ENCODE assay signal across 14 cellular contexts in the genomic region with DNA sequence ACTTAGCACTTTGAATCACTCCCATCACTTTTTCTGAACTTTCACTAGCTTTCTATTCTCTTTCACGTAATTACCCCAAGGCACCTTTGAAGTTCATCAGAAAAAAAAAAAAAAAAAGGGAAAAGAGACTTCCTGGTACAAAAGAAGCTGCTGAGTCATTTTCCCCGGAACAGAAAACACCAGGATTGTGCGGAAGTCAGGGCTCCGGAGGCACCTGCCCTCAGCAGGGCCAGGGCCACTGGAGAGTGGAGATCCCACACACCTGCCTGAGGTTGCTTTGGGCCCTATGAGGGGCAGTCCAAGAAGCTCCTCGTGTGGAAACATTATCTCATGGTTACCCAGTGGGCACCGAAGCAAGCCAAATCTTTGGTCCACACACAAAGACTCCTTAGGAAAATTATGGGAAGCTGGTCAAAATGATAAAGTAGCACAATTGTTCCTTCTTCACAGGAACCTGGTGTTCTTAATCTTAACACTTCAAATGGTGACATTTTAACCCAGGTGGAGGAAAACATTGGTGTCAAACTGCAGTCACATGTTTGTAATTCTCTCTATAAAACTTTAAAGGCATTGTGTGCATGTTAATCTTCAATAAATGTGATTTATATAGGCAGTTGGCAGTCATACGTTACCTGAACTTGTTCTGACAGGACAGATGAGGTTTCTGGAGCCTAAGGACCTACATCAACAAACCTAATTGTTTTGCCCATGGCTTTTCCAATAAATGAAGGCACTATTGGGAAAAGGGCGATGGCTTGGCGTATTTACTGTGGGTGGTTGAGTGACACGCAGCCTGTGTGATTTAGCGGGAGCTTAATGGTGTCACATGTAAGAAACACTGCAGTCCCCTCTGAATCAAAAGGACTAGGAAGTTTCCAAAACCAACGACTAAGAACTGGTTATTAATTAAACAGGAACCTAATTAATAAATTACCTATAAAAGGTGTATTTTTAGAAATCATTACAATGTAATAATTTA. TPM values are rescaled to one million over a fixed set of nuclear protein-coding genes. Genes with fewer than 3 reads are reported as not detected.
DNase-seq lines count a peak whose midpoint lies in the region; ATAC-seq, FAIRE-seq and TF ChIP-seq lines count a peak whose summit lies in the region.
"Had no signal": no experiment of that assay in that cellular context is flagged by ENCODE, and none has a peak within 500 bp of the region (broad histone marks: within the 10 kb centered on the region; RNA-seq: fewer than 3 reads in every experiment).

No MANE protein-coding gene starts in this region.

- ATAC-seq in omental fat pad (ENCODE audit: low FRiP score) = no peak
- ATAC-seq: GM12878, SK-N-SH treated with all-trans-retinoic acid at 6 μM for 48 hours had no signal

- peak overlapping the region; percentile 72; the same call in 1 of the 2 replicates for H2BK12ac ChIP-seq in H1 (ENCODE audit: low read depth, low read length)

- H2AK5ac ChIP-seq in H1 (ENCODE audit: low read depth, low read length) (no peak overlapping the region), mesendoderm (ENCODE audit: low read length) (no peak overlapping the region)

- H4K8ac ChIP-seq in H1 (ENCODE audit: extremely low read depth, insufficient read depth, low read length) (no peak overlapping the region), mesendoderm (ENCODE audit: low read depth, low read length) (no peak overlapping the region)

- H3K4me3 Mint-ChIP-seq in Calu3 (ENCODE audit: low read depth, unreplicated experiment) = peak overlapping the region; percentile 8
- no peak overlapping the region for H3K4me3 Mint-ChIP-seq in CD8-positive, alpha-beta memory T cell
- H3K4me3 Mint-ChIP-seq: activated B cell treated with CpG ODN at 0.5 μM for 24 hours had no signal

- H3K9me3 ChIP-seq in H1 (ENCODE audit: insufficient read depth in 2 of 2, low read depth in 1 of 2, low read length in 1 of 2) = no peaks in the 10 kb centered on the region; a peak in 1 of 4 replicates
- no peaks in the 10 kb centered on the region for H3K9me3 ChIP-seq in CD8-positive, alpha-beta memory T cell (ENCODE audit: low read length)

- intact Hi-C loops in Calu3 (cut with micrococcal nuclease; ENCODE audit: unreplicated experiment) = loop anchor here (1.0 kb wide), 1 partner anchor 22 kb away; no protein-coding TSS in a partner anchor

- peaks cover 6% of the 10 kb centered on the region for H3K36me3 Mint-ChIP-seq in Calu3 (ENCODE audit: insufficient read depth, unreplicated experiment)
- no peaks in the 10 kb centered on the region for H3K36me3 Mint-ChIP-seq in CD8-positive, alpha-beta memory T cell

- no peak for TF ChIP-seq RAD21 in H1 (IDR thresholded peaks at IDR 0.05 in 1 of 2, conservative IDR thresholded peaks at IDR 0.05 in 1 of 2; ENCODE audit: low read depth in 2 of 2, low read length in 2 of 2)

- no peaks in the 10 kb centered on the region for H4K20me1 ChIP-seq in H1 (replicated peaks in 1 of 2; ENCODE audit: control insufficient read depth in 1 of 2, insufficient read depth in 2 of 2, low read length in 2 of 2)

- no peak overlapping the region for H3K4me3 ChIP-seq in H1 (ENCODE audit: extremely low read depth in 1 of 4, insufficient read depth in 2 of 4, low read depth in 3 of 4, low read length in 4 of 4)
- H3K4me3 ChIP-seq in mesendoderm (ENCODE audit: low read length) = no peak overlapping the region
- H3K4me3 ChIP-seq in CD8-positive, alpha-beta memory T cell (ENCODE audit: low read length) = no peak overlapping the region
- H3K4me3 ChIP-seq: GM12878 had no signal

- H2BK120ac ChIP-seq in H1 (replicated peaks; ENCODE audit: low read depth, low read length) = no peak overlapping the region
- H2BK120ac ChIP-seq in mesendoderm (ENCODE audit: low read depth, low read length) = no peak overlapping the region

- H3K4me2 ChIP-seq in H1 (ENCODE audit: insufficient read depth in 1 of 2, low read depth in 2 of 2, low read length in 2 of 2) = no peak overlapping the region
- H3K4me2 ChIP-seq in mesendoderm (ENCODE audit: low read length) = no peak overlapping the region

- DNase-seq in Calu3 = peak; percentile 59
- DNase-seq in NCI-H1105 treated with DMSO at 0.1 percent for 48 hours (lab: John Stamatoyannopoulos, UW) = peak; percentile 68
- no peak for DNase-seq in H1 (ENCODE audit: low read depth in 1 of 2, low spot score in 2 of 2)
- DNase-seq in mesendoderm = peak; percentile 45
- no peak for DNase-seq in AG20443 (ENCODE audit: low spot score)
- DNase-seq in CD8-positive, alpha-beta memory T cell = no peak
- no peak for DNase-seq in omental fat pad (ENCODE audit: low spot score)
- no peak for DNase-seq in A172 (ENCODE audit: low spot score)
- DNase-seq: activated B cell treated with CpG ODN at 0.5 μM for 24 hours; activated CD8-positive, alpha-beta memory T cell treated with anti-CD3 and anti-CD28 coated beads, Interleukin-2, amount 50 U/mL, for 4 hours; IMR-90; posterior cingulate gyrus had no signal

- H3K27me3 ChIP-seq in H1 (replicated peaks in 1 of 4; ENCODE audit: control insufficient read depth in 3 of 4, extremely low read depth in 1 of 4, insufficient read depth in 3 of 4, low read length in 3 of 4) = no peaks in the 10 kb centered on the region
- H3K27me3 ChIP-seq in mesendoderm (ENCODE audit: insufficient read depth, low read length, poor library complexity) = no peaks in the 10 kb centered on the region
- no peaks in the 10 kb centered on the region for H3K27me3 ChIP-seq in CD8-positive, alpha-beta memory T cell (ENCODE audit: insufficient read depth, low read length, poor library complexity, severe bottlenecking)

- H3K36me3 ChIP-seq in H1 (ENCODE audit: control insufficient read depth in 2 of 4, insufficient read depth in 4 of 4, low read length in 3 of 4) (no peaks in the 10 kb centered on the region), mesendoderm (ENCODE audit: control insufficient read depth, insufficient read depth, low read length) (no peaks in the 10 kb centered on the region)
- H3K36me3 ChIP-seq in CD8-positive, alpha-beta memory T cell (ENCODE audit: insufficient read depth, low read length) = no peaks in the 10 kb centered on the region

- H3K56ac ChIP-seq in H1 (replicated peaks; ENCODE audit: insufficient read length, low read depth, low read length) = no peak overlapping the region
- H3K56ac ChIP-seq in mesendoderm (ENCODE audit: low read length) = no peak overlapping the region

- no peak overlapping the region for H3K14ac ChIP-seq in H1 (ENCODE audit: insufficient read length)

- H2AFZ ChIP-seq in H1 (ENCODE audit: low read length) = no peak overlapping the region; the same call in 1 of the 2 replicates

- no peak overlapping the region for H3K4ac ChIP-seq in H1 (replicated peaks; ENCODE audit: insufficient read length, low read depth, low read length)
- H3K4ac ChIP-seq in mesendoderm (ENCODE audit: low read depth, low read length) = no peak overlapping the region

- peaks cover 3% of the 10 kb centered on the region for H3K9me3 Mint-ChIP-seq in Calu3 (ENCODE audit: low read depth, unreplicated experiment)
- H3K9me3 Mint-ChIP-seq in CD8-positive, alpha-beta memory T cell = peaks cover 0 to 3% (median 0%) of the 10 kb centered on the region in 5 donors

- peak overlapping the region; percentile 65; the same call in 1 of the 2 replicates for H2BK20ac ChIP-seq in H1 (ENCODE audit: low read length)

- TF ChIP-seq POLR2A in H1 (IDR thresholded peaks at IDR 0.05; ENCODE audit: control extremely low read depth in 1 of 2, low read depth in 2 of 2, low read length in 2 of 2) = no peak

- H2BK5ac ChIP-seq in H1 (ENCODE audit: low read depth, low read length) = no peak overlapping the region
- no peak overlapping the region for H2BK5ac ChIP-seq in mesendoderm (ENCODE audit: low read length)

- no peak overlapping the region for H3K9ac ChIP-seq in H1 (replicated peaks in 1 of 4; ENCODE audit: extremely low read depth in 1 of 4, low read depth in 3 of 4, low read length in 3 of 4)
- H3K9ac ChIP-seq in mesendoderm (ENCODE audit: low read length) = no peak overlapping the region

- TF ChIP-seq CTCF in Calu3 (IDR thresholded peaks at IDR 0.05; ENCODE audit: unreplicated experiment) (no peak), H1 (IDR thresholded peaks at IDR 0.05; ENCODE audit: control extremely low read depth in 1 of 3, insufficient read depth in 1 of 3, low read depth in 1 of 3, low read length in 3 of 3) (no peak), omental fat pad (IDR thresholded peaks at IDR 0.05) (no peak)

- H3K4me1 Mint-ChIP-seq in Calu3 (ENCODE audit: low read depth, unreplicated experiment) = no peaks in the 10 kb centered on the region
- H3K4me1 Mint-ChIP-seq in CD8-positive, alpha-beta memory T cell = no peaks in the 10 kb centered on the region
- H3K4me1 Mint-ChIP-seq: activated B cell treated with CpG ODN at 0.5 μM for 24 hours had no signal

- H3K23me2 ChIP-seq in H1 (ENCODE audit: low read depth, low read length) = no peaks in the 10 kb centered on the region

- no peak overlapping the region for H3K27ac Mint-ChIP-seq in Calu3 (ENCODE audit: unreplicated experiment)
- H3K27ac Mint-ChIP-seq in CD8-positive, alpha-beta memory T cell = no peak overlapping the region
- H3K27ac Mint-ChIP-seq: activated B cell treated with CpG ODN at 0.5 μM for 24 hours had no signal

- H3K79me2 ChIP-seq in H1 (ENCODE audit: control insufficient read depth in 1 of 2, insufficient read depth in 2 of 2, low read length in 2 of 2) = no peaks in the 10 kb centered on the region
- no peaks in the 10 kb centered on the region for H3K79me2 ChIP-seq in mesendoderm (ENCODE audit: control insufficient read depth, insufficient read depth, low read length)

- 82% methylated on average over 9 of the region's 12 CpGs; no CpG with 5 or more reads in 1 of the 2 experiments for WGBS in H1 (ENCODE audit: extremely low coverage in 1 of 2, insufficient coverage in 1 of 2, insufficient read length in 1 of 2, insufficient replicate concordance in 2 of 2, low coverage in 1 of 2, low lambda C conversion rate in 2 of 2, missing lambda C conversion rate in 1 of 2), 2 experiments
- no CpG with 5 or more reads among the region's 12 CpGs for WGBS in mesendoderm (ENCODE audit: extremely low coverage, insufficient coverage, low lambda C conversion rate)

- H2BK15ac ChIP-seq in H1 (ENCODE audit: low read length) (no peak overlapping the region), mesendoderm (replicated peaks; ENCODE audit: low read depth) (no peak overlapping the region)

- BruUV-seq in Calu3 (replicated peaks; lab: Mats Ljungman, UMichigan) = no TSS peak

- no peak overlapping the region for H3K23ac ChIP-seq in H1 (ENCODE audit: insufficient read length)
- no peak overlapping the region for H3K23ac ChIP-seq in mesendoderm (ENCODE audit: low read length)

- H3K18ac ChIP-seq in H1 (ENCODE audit: extremely low read depth, low read length) (no peak overlapping the region), mesendoderm (ENCODE audit: low read length) (no peak overlapping the region)

- CTCF ChIA-PET in Calu3 (lab: Charles Lee) (interaction anchor here (0.9 kb wide), 1 partner anchor 23 kb away, joined by 3 read pairs; no protein-coding TSS in a partner anchor), H1 (lab: Charles Lee; ENCODE audit: partially characterized antibody) (interaction anchor here (1.1 to 2.0 kb wide), 3 partner anchors 10 to 47 kb away, joined by 3 to 6 read pairs (median 4); no protein-coding TSS in a partner anchor)
- CTCF ChIA-PET in CD8-positive, alpha-beta memory T cell (lab: Charles Lee) = no interaction called here

- H4K5ac ChIP-seq in H1 (ENCODE audit: insufficient read length, low read depth, low read length) (peak overlapping the region; percentile 26), mesendoderm (ENCODE audit: low read length) (no peak overlapping the region)

- FAIRE-seq in H1 (lab: Jason Lieb, UNC) = no peak
- FAIRE-seq: GM12878 had no signal

- POLR2A ChIA-PET in H1 (lab: Charles Lee; ENCODE audit: partially characterized antibody) = no interaction called here
- POLR2A ChIA-PET in CD8-positive, alpha-beta memory T cell (lab: Charles Lee) = no interaction called here

- no peak for TF ChIP-seq EP300 in H1 (IDR thresholded peaks at IDR 0.05; ENCODE audit: borderline replicate concordance in 1 of 2, low read depth in 2 of 2, low read length in 2 of 2)

- H4K91ac ChIP-seq in H1 (replicated peaks; ENCODE audit: insufficient read length, low read length) = peak overlapping the region; percentile 17

- H3K79me1 ChIP-seq in H1 (ENCODE audit: low read depth, low read length) = no peaks in the 10 kb centered on the region
- no peaks in the 10 kb centered on the region for H3K79me1 ChIP-seq in mesendoderm (ENCODE audit: low read length)

- H3K27ac ChIP-seq in H1 (ENCODE audit: low read depth, low read length) (no peak overlapping the region), mesendoderm (ENCODE audit: low read depth, low read length) (no peak overlapping the region)
- no peak overlapping the region for H3K27ac ChIP-seq in CD8-positive, alpha-beta memory T cell (ENCODE audit: low read depth, low read length)

- H3K4me1 ChIP-seq in H1 (replicated peaks in 1 of 4; ENCODE audit: control insufficient read depth in 3 of 4, insufficient read depth in 4 of 4, low read length in 3 of 4) = peaks cover 0 to 10% (median 5%) of the 10 kb centered on the region in 4 experiments; a peak in 5 of 7 replicates
- no peaks in the 10 kb centered on the region for H3K4me1 ChIP-seq in mesendoderm (ENCODE audit: control insufficient read depth, low read depth, low read length)
- H3K4me1 ChIP-seq in CD8-positive, alpha-beta memory T cell (ENCODE audit: insufficient read depth, low read length) = no peaks in the 10 kb centered on the region

- no peaks in the 10 kb centered on the region for H3K27me3 Mint-ChIP-seq in Calu3 (ENCODE audit: unreplicated experiment)
- peaks cover 6 to 24% of the 10 kb centered on the region in 2 donors for H3K27me3 Mint-ChIP-seq in CD8-positive, alpha-beta memory T cell
- H3K27me3 Mint-ChIP-seq: activated B cell treated with CpG ODN at 0.5 μM for 24 hours had no signal

RNA-seq across cellular contexts. Expression of a gene that starts 23.4 kb away (rescaled TPM):
- total RNA-seq in Calu3 (2022) = 17.9 and 20.6 TPM in 2 replicates
- 13.2 and 15.4 TPM in 2 replicates for total RNA-seq in H1 (2021; fragmentation: NEBNext Ultra II Directional; extraction: Animal tissue kit (Norgen Biotek cat#: 25700))
- polyA plus RNA-seq in H1 (2011; rRNA removed) = 3.4 and 4.8 TPM in 2 replicates
- polyA plus RNA-seq in H1 (2011; cell fraction: cytosol; rRNA removed) = 5.9 TPM
- 5.7 TPM for polyA plus RNA-seq in H1 (2011; cell fraction: nucleus; rRNA removed)
- polyA plus RNA-seq in H1 (2012, experiment 1 of 2) = 5.3 to 17.2 TPM (median 8.3 TPM) in 4 replicates
- polyA plus RNA-seq in H1 (2012, experiment 2 of 2) = 5.9 TPM
- polyA plus RNA-seq in H1 (2013, experiment 1 of 2) = 9.4 TPM
- polyA plus RNA-seq in H1 (2013, experiment 2 of 2) = 10.3 TPM
- polyA minus RNA-seq in H1 (2011; rRNA and poly(A)+ RNA removed) = 2.6 and 3.4 TPM in 2 replicates
- 4.6 TPM for polyA minus RNA-seq in H1 (2011; cell fraction: cytosol; rRNA and poly(A)+ RNA removed)
- polyA minus RNA-seq in H1 (2011; cell fraction: nucleus; rRNA and poly(A)+ RNA removed) = 10.6 TPM
- polyA plus RNA-seq in mesendoderm (2013, experiment 1 of 2) = 2.6 TPM
- 3.1 TPM for polyA plus RNA-seq in mesendoderm (2013, experiment 2 of 2)
- under 1 TPM; 0.44 to 0.48 TPM for total RNA-seq in CD8-positive, alpha-beta memory T cell
- polyA plus RNA-seq in CD8-positive, alpha-beta memory T cell = 0.15 TPM
- 10 to 100 TPM in 2 of 4 donors, 1 to 10 TPM in 1, under 1 TPM in 1; 0.63 to 78.6 (median 18.0) TPM for total RNA-seq in omental fat pad
- total RNA-seq in A172 (2014; rRNA removed; shearing (Covaris generic)) = not detected in 2 replicates
- total RNA-seq: GM12878, IMR-90 had no signal
- polyA plus RNA-seq: GM12878, IMR-90 had no signal

Comparison
In these comparisons a context has a peak if more than half of its experiments do, and no peak if none do; other contexts are left out.
1. DNase-seq: peak in Calu3 (single experiment), NCI-H1105 treated with DMSO at 0.1 percent for 48 hours (single experiment) and mesendoderm (single experiment); none in H1 (0 of 2), AG20443 (single experiment), CD8-positive, alpha-beta memory T cell (0 of 5), omental fat pad (single experiment) and A172 (single experiment).